8 cellular contexts compared by ENCODE assay signal in genomic region chr11:34585870-34586654, GRCh38. TPM values are rescaled to one million over a fixed set of nuclear protein-coding genes. Genes with fewer than 3 reads are reported as not detected.
DNase-seq lines count a peak whose midpoint lies in the region; ATAC-seq and TF ChIP-seq lines count a peak whose summit lies in the region.

No MANE protein-coding gene starts in this region.

- H3K9me3 ChIP-seq in cardiac muscle cell (ENCODE audit: low read depth) (no peaks in the 10 kb centered on the region), gastrocnemius medialis (no peaks in the 10 kb centered on the region)

- H3K27ac Mint-ChIP-seq in activated CD4-positive, alpha-beta T cell treated with anti-CD3 and anti-CD28 coated beads, Interleukin-2, amount 10 ng/mL, durations not matched to agents 24 days and 14 days, result no peak overlapping the region
- peak overlapping the region; percentile 52 for H3K27ac Mint-ChIP-seq in HFFc6
- H3K27ac Mint-ChIP-seq in activated B cell treated with CpG ODN at 0.5 μM for 24 hours, result peak overlapping the region; percentile 77
- no peak overlapping the region for H3K27ac Mint-ChIP-seq in activated T-helper 1 cell treated with anti-CD3 and anti-CD28 coated beads, Interleukin-12 subunit alpha, Interleukin-12 subunit beta, Interleukin-2, Interleukin-4 antibody, amounts not matched to agents 30 ng/mL and 10 ng/mL and 1 ng/mL, durations not matched to agents 14 hours and 24 hours and 36 hours

- in situ Hi-C loops in gastrocnemius medialis (cut with MboI; ENCODE audit: low sequenced_read_pairs in 4 of 4), result loop anchor here (5.0 to 25.0 kb wide), 6 partner anchors 306 to 826 kb away; partner anchors contain the start of gene SLC1A2 (in 2 of the 4)

- no peak overlapping the region for H3K4me3 Mint-ChIP-seq in activated CD4-positive, alpha-beta T cell treated with anti-CD3 and anti-CD28 coated beads, Interleukin-2, amount 10 ng/mL, durations not matched to agents 24 days and 14 days
- H3K4me3 Mint-ChIP-seq in HFFc6, result peak overlapping the region; percentile 73
- peak overlapping the region; percentile 29 for H3K4me3 Mint-ChIP-seq in activated B cell treated with CpG ODN at 0.5 μM for 24 hours
- H3K4me3 Mint-ChIP-seq in activated T-helper 1 cell treated with anti-CD3 and anti-CD28 coated beads, Interleukin-12 subunit alpha, Interleukin-12 subunit beta, Interleukin-2, Interleukin-4 antibody, amounts not matched to agents 30 ng/mL and 10 ng/mL and 1 ng/mL, durations not matched to agents 14 hours and 24 hours and 36 hours, result no peak overlapping the region

- peak; percentile 57 for DNase-seq in activated CD4-positive, alpha-beta T cell treated with anti-CD3 and anti-CD28 coated beads, Interleukin-2, amount 10 ng/mL, durations not matched to agents 24 days and 14 days
- DNase-seq in activated CD4-positive, alpha-beta T cell treated with anti-CD3 and anti-CD28 coated beads, Interleukin-2, amount 50 U/mL, for 1 hour, result no peak
- DNase-seq in HFFc6 (peak; percentile 56), NCI-H1105 treated with DMSO at 0.1 percent for 48 hours (lab: John Stamatoyannopoulos, UW) (peak; percentile 46), activated B cell treated with CpG ODN at 0.5 μM for 24 hours (peak; percentile 25), cardiac muscle cell (ENCODE audit: low read depth in 1 of 2, low spot score in 1 of 2) (peak; percentile 72 to 85), gastrocnemius medialis (no peak)
- no peak for DNase-seq in activated T-helper 1 cell treated with anti-CD3 and anti-CD28 coated beads, Interleukin-12 subunit alpha, Interleukin-12 subunit beta, Interleukin-2, Interleukin-4 antibody, amounts not matched to agents 30 ng/mL and 10 ng/mL and 1 ng/mL, durations not matched to agents 14 hours and 24 hours and 36 hours (ENCODE audit: low spot score)

- H3K4me3 ChIP-seq in cardiac muscle cell (peak overlapping the region; percentile 6), gastrocnemius medialis (peak overlapping the region in 1 of 4 donors; percentile 20)

- no peak for TF ChIP-seq POLR2A in gastrocnemius medialis (IDR thresholded peaks at IDR 0.05)

- POLR2A ChIA-PET in activated B cell treated with CpG ODN at 0.5 μM for 24 hours (lab: Charles Lee), result interaction anchor here (0.6 to 3.1 kb wide), 11 partner anchors 11 to 728 kb away, joined by 3 to 30 read pairs (median 4); partner anchors contain the start of gene ELF5

- no peaks in the 10 kb centered on the region for H3K4me1 Mint-ChIP-seq in activated CD4-positive, alpha-beta T cell treated with anti-CD3 and anti-CD28 coated beads, Interleukin-2, amount 10 ng/mL, durations not matched to agents 24 days and 14 days
- peaks cover 14% of the 10 kb centered on the region for H3K4me1 Mint-ChIP-seq in HFFc6 (ENCODE audit: low read depth)
- peaks cover 25% of the 10 kb centered on the region for H3K4me1 Mint-ChIP-seq in activated B cell treated with CpG ODN at 0.5 μM for 24 hours
- no peaks in the 10 kb centered on the region for H3K4me1 Mint-ChIP-seq in activated T-helper 1 cell treated with anti-CD3 and anti-CD28 coated beads, Interleukin-12 subunit alpha, Interleukin-12 subunit beta, Interleukin-2, Interleukin-4 antibody, amounts not matched to agents 30 ng/mL and 10 ng/mL and 1 ng/mL, durations not matched to agents 14 hours and 24 hours and 36 hours (ENCODE audit: low read depth)

- H3K27me3 ChIP-seq in cardiac muscle cell (no peaks in the 10 kb centered on the region), gastrocnemius medialis (no peaks in the 10 kb centered on the region)

- ATAC-seq in activated B cell treated with CpG ODN at 0.5 μM for 24 hours (ENCODE audit: low read depth) (peak; percentile 92), gastrocnemius medialis (peak in 1 of 2 donors; percentile 49)

- H3K36me3 Mint-ChIP-seq in activated CD4-positive, alpha-beta T cell treated with anti-CD3 and anti-CD28 coated beads, Interleukin-2, amount 10 ng/mL, durations not matched to agents 24 days and 14 days (ENCODE audit: low read depth), result no peaks in the 10 kb centered on the region
- H3K36me3 Mint-ChIP-seq in HFFc6 (ENCODE audit: low read depth), result no peaks in the 10 kb centered on the region
- H3K36me3 Mint-ChIP-seq in activated B cell treated with CpG ODN at 0.5 μM for 24 hours (ENCODE audit: low read depth), result no peaks in the 10 kb centered on the region
- H3K36me3 Mint-ChIP-seq in activated T-helper 1 cell treated with anti-CD3 and anti-CD28 coated beads, Interleukin-12 subunit alpha, Interleukin-12 subunit beta, Interleukin-2, Interleukin-4 antibody, amounts not matched to agents 30 ng/mL and 10 ng/mL and 1 ng/mL, durations not matched to agents 14 hours and 24 hours and 36 hours (ENCODE audit: low read depth), result no peaks in the 10 kb centered on the region

- CTCF ChIA-PET in activated B cell treated with CpG ODN at 0.5 μM for 24 hours (lab: Charles Lee), result interaction anchor here (0.6 to 4.3 kb wide), 41 partner anchors 8 to 897 kb away, joined by 3 to 79 read pairs (median 4); partner anchors contain the start of genes APIP, ELF5 and PDHX

- no peaks in the 10 kb centered on the region for H3K36me3 ChIP-seq in cardiac muscle cell
- H3K36me3 ChIP-seq in gastrocnemius medialis, result no peaks in the 10 kb centered on the region

- H3K4me1 ChIP-seq in cardiac muscle cell (ENCODE audit: low read depth), result peaks cover 6% of the 10 kb centered on the region
- H3K4me1 ChIP-seq in gastrocnemius medialis, result no peaks in the 10 kb centered on the region

- H3K27me3 Mint-ChIP-seq in activated CD4-positive, alpha-beta T cell treated with anti-CD3 and anti-CD28 coated beads, Interleukin-2, amount 10 ng/mL, durations not matched to agents 24 days and 14 days, result peaks cover 39% of the 10 kb centered on the region
- H3K27me3 Mint-ChIP-seq in HFFc6 (ENCODE audit: insufficient read depth), result peaks cover 3% of the 10 kb centered on the region
- H3K27me3 Mint-ChIP-seq in activated B cell treated with CpG ODN at 0.5 μM for 24 hours, result no peaks in the 10 kb centered on the region
- H3K27me3 Mint-ChIP-seq in activated T-helper 1 cell treated with anti-CD3 and anti-CD28 coated beads, Interleukin-12 subunit alpha, Interleukin-12 subunit beta, Interleukin-2, Interleukin-4 antibody, amounts not matched to agents 30 ng/mL and 10 ng/mL and 1 ng/mL, durations not matched to agents 14 hours and 24 hours and 36 hours (ENCODE audit: insufficient read depth), result peaks cover 23% of the 10 kb centered on the region

- no peaks in the 10 kb centered on the region for H3K9me3 Mint-ChIP-seq in activated CD4-positive, alpha-beta T cell treated with anti-CD3 and anti-CD28 coated beads, Interleukin-2, amount 10 ng/mL, durations not matched to agents 24 days and 14 days
- H3K9me3 Mint-ChIP-seq in HFFc6 (no peaks in the 10 kb centered on the region), activated B cell treated with CpG ODN at 0.5 μM for 24 hours (no peaks in the 10 kb centered on the region)
- H3K9me3 Mint-ChIP-seq in activated T-helper 1 cell treated with anti-CD3 and anti-CD28 coated beads, Interleukin-12 subunit alpha, Interleukin-12 subunit beta, Interleukin-2, Interleukin-4 antibody, amounts not matched to agents 30 ng/mL and 10 ng/mL and 1 ng/mL, durations not matched to agents 14 hours and 24 hours and 36 hours, result no peaks in the 10 kb centered on the region

- H3K27ac ChIP-seq in cardiac muscle cell (peak overlapping the region; percentile 41), gastrocnemius medialis (no peak overlapping the region)

- intact Hi-C loops in activated CD4-positive, alpha-beta T cell treated with anti-CD3 and anti-CD28 coated beads, Interleukin-2, amount 10 ng/mL, durations not matched to agents 24 days and 14 days (cut with micrococcal nuclease), result loop anchor here (1.0 to 5.0 kb wide), 4 partner anchors 256 to 899 kb away; no protein-coding TSS in a partner anchor
- intact Hi-C loops in activated B cell treated with CpG ODN at 0.5 μM for 24 hours (cut with micrococcal nuclease) (loop anchor here (1.0 to 10.0 kb wide), 12 partner anchors 27 to 899 kb away; partner anchors contain the start of genes APIP, ELF5 and PDHX), gastrocnemius medialis (cut with DNase I; ENCODE audit: low total_unique reads) (loop anchor here (1.0 to 10.0 kb wide), 4 partner anchors 69 to 806 kb away; no protein-coding TSS in a partner anchor)
- intact Hi-C loops in activated T-helper 1 cell treated with anti-CD3 and anti-CD28 coated beads, Interleukin-12 subunit alpha, Interleukin-12 subunit beta, Interleukin-2, Interleukin-4 antibody, amounts not matched to agents 30 ng/mL and 10 ng/mL and 1 ng/mL, durations not matched to agents 14 hours and 24 hours and 36 hours (cut with micrococcal nuclease), result loop anchor here (1.0 to 10.0 kb wide), 4 partner anchors 305 to 899 kb away; no protein-coding TSS in a partner anchor

- TF ChIP-seq CTCF in HFFc6 (IDR thresholded peaks at IDR 0.05) (peak; percentile 92), activated B cell treated with CpG ODN at 0.5 μM for 24 hours (IDR thresholded peaks at IDR 0.05) (peak; percentile 18), cardiac muscle cell (IDR thresholded peaks at IDR 0.05; ENCODE audit: low read depth, low read length) (peak; percentile 54), gastrocnemius medialis (IDR thresholded peaks at IDR 0.05 in 4 of 5, conservative IDR thresholded peaks at IDR 0.05 in 1 of 5) (peak; percentile 56 to 75 (median 73))

RNA-seq across cellular contexts. Expression of gene EHF, which starts 34.8 kb away (rescaled TPM):
- not detected in 2 replicates for total RNA-seq in activated CD4-positive, alpha-beta T cell treated with anti-CD3 and anti-CD28 coated beads, Interleukin-2, amount 10 ng/mL, durations not matched to agents 24 days and 14 days
- total RNA-seq in HFFc6 (2021; fragmentation: NEBNext Ultra II Directional; extraction: Animal tissue kit (Norgen Biotek cat#: 25700)), result under 1 TPM in 1 of 6 experiments, not detected in 5; 0.09 TPM
- 1.1 and 1.4 TPM in 2 replicates for total RNA-seq in activated B cell treated with CpG ODN at 0.5 μM for 24 hours
- total RNA-seq in cardiac muscle cell, result not detected in 2 replicates
- not detected in 2 replicates for polyA plus RNA-seq in cardiac muscle cell
- total RNA-seq in gastrocnemius medialis, result under 1 TPM in 2 of 4 donors, not detected in 2; 0.09 to 0.85 TPM
- total RNA-seq in activated T-helper 1 cell treated with anti-CD3 and anti-CD28 coated beads, Interleukin-12 subunit alpha, Interleukin-12 subunit beta, Interleukin-2, Interleukin-4 antibody, amounts not matched to agents 30 ng/mL and 10 ng/mL and 1 ng/mL, durations not matched to agents 14 hours and 24 hours and 36 hours, result not detected in 2 replicates

Comparison
In these comparisons a context has a peak if more than half of its experiments do, and no peak if none do; other contexts are left out.
1. DNase-seq: peak in activated CD4-positive, alpha-beta T cell treated with anti-CD3 and anti-CD28 coated beads, Interleukin-2, amount 10 ng/mL, durations not matched to agents 24 days and 14 days (single experiment), HFFc6 (single experiment), NCI-H1105 treated with DMSO at 0.1 percent for 48 hours (single experiment), activated B cell treated with CpG ODN at 0.5 μM for 24 hours (single experiment) and cardiac muscle cell (2 of 2); none in activated CD4-positive, alpha-beta T cell treated with anti-CD3 and anti-CD28 coated beads, Interleukin-2, amount 50 U/mL, for 1 hour (single experiment), gastrocnemius medialis (0 of 2) and activated T-helper 1 cell treated with anti-CD3 and anti-CD28 coated beads, Interleukin-12 subunit alpha, Interleukin-12 subunit beta, Interleukin-2, Interleukin-4 antibody, amounts not matched to agents 30 ng/mL and 10 ng/mL and 1 ng/mL, durations not matched to agents 14 hours and 24 hours and 36 hours (single experiment).
2. H3K27ac Mint-ChIP-seq: peak in HFFc6 (single experiment) and activated B cell treated with CpG ODN at 0.5 μM for 24 hours (single experiment); none in activated CD4-positive, alpha-beta T cell treated with anti-CD3 and anti-CD28 coated beads, Interleukin-2, amount 10 ng/mL, durations not matched to agents 24 days and 14 days (single experiment) and activated T-helper 1 cell treated with anti-CD3 and anti-CD28 coated beads, Interleukin-12 subunit alpha, Interleukin-12 subunit beta, Interleukin-2, Interleukin-4 antibody, amounts not matched to agents 30 ng/mL and 10 ng/mL and 1 ng/mL, durations not matched to agents 14 hours and 24 hours and 36 hours (single experiment).
3. H3K4me3 Mint-ChIP-seq: peak in HFFc6 (single experiment) and activated B cell treated with CpG ODN at 0.5 μM for 24 hours (single experiment); none in activated CD4-positive, alpha-beta T cell treated with anti-CD3 and anti-CD28 coated beads, Interleukin-2, amount 10 ng/mL, durations not matched to agents 24 days and 14 days (single experiment) and activated T-helper 1 cell treated with anti-CD3 and anti-CD28 coated beads, Interleukin-12 subunit alpha, Interleukin-12 subunit beta, Interleukin-2, Interleukin-4 antibody, amounts not matched to agents 30 ng/mL and 10 ng/mL and 1 ng/mL, durations not matched to agents 14 hours and 24 hours and 36 hours (single experiment).
4. CTCF ChIP-seq: peak in every context shown above with its lines; median percentile 92 in HFFc6; 73 in gastrocnemius medialis; 54 in cardiac muscle cell; 18 in activated B cell treated with CpG ODN at 0.5 μM for 24 hours.